Comparison of ENCODE assay signal across 2 cellular contexts in the genomic region with DNA sequence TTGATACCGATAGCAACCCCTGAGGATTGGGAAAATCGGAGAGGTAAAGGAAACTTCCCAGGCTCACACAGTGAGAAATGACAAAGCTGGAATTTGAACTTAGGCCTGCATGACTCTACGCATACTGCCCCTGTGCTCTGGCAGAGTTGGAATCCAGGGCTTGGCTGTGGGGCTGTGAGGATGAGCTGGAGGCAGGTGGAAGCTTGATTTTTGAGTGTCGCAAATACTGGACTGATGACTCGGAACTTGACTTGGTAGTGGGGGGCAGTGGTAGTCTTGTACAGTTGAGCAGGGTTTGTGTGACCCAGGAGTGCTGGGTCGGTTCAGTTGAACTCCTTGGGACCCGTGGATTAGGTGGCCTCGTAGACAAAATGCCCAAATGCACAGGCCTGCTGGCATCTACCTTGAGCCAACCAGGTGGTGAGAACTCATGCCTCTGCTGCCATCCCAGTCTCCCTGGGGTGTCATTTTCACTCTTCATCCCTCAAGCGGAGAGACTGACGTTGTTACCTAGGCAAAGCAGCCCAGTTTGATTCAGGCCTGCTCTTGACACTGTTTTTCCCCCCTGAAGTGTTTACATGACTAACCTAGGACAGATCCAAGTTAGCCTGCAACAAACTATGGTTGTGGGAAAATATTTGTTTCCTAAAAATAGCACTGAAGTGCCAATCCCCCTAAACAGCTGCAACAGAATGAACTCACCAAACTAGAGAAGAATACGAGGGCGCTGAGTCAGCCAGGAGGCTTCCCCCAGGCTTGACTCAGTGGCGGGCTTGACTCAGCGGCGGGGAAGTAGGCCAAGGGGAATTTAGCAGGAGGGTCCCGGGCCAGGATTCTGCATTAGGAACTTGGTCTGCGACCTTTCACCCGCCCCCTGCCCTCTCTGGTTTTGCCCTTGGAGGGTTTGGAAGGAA.
A peak's percentile ranks its signal among the peaks of the same experiment; 100 is the strongest.
TF ChIP-seq lines count a peak whose summit lies in the region.

No MANE protein-coding gene starts in this region.

TF ChIP-seq in GM23338, 12 proteins besides CTCF, POLR2A, EP300 and RAD21 (continued from another document and continues in another):
- TF ChIP-seq, protein P1, sequence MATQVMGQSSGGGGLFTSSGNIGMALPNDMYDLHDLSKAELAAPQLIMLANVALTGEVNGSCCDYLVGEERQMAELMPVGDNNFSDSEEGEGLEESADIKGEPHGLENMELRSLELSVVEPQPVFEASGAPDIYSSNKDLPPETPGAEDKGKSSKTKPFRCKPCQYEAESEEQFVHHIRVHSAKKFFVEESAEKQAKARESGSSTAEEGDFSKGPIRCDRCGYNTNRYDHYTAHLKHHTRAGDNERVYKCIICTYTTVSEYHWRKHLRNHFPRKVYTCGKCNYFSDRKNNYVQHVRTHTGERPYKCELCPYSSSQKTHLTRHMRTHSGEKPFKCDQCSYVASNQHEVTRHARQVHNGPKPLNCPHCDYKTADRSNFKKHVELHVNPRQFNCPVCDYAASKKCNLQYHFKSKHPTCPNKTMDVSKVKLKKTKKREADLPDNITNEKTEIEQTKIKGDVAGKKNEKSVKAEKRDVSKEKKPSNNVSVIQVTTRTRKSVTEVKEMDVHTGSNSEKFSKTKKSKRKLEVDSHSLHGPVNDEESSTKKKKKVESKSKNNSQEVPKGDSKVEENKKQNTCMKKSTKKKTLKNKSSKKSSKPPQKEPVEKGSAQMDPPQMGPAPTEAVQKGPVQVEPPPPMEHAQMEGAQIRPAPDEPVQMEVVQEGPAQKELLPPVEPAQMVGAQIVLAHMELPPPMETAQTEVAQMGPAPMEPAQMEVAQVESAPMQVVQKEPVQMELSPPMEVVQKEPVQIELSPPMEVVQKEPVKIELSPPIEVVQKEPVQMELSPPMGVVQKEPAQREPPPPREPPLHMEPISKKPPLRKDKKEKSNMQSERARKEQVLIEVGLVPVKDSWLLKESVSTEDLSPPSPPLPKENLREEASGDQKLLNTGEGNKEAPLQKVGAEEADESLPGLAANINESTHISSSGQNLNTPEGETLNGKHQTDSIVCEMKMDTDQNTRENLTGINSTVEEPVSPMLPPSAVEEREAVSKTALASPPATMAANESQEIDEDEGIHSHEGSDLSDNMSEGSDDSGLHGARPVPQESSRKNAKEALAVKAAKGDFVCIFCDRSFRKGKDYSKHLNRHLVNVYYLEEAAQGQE (IDR thresholded peaks at IDR 0.05; ENCODE audit: unreplicated experiment): no peak
- TF ChIP-seq, protein P2, sequence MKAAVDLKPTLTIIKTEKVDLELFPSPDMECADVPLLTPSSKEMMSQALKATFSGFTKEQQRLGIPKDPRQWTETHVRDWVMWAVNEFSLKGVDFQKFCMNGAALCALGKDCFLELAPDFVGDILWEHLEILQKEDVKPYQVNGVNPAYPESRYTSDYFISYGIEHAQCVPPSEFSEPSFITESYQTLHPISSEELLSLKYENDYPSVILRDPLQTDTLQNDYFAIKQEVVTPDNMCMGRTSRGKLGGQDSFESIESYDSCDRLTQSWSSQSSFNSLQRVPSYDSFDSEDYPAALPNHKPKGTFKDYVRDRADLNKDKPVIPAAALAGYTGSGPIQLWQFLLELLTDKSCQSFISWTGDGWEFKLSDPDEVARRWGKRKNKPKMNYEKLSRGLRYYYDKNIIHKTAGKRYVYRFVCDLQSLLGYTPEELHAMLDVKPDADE (IDR thresholded peaks at IDR 0.05): no peak
- TF ChIP-seq ZNF331 (CRISPR knock-in tag; IDR thresholded peaks at IDR 0.05; ENCODE audit: low read depth) (no peak), EZH2phosphoT487 (IDR thresholded peaks at IDR 0.05; ENCODE audit: unreplicated experiment) (no peak), STAT1 (IDR thresholded peaks at IDR 0.05; ENCODE audit: unreplicated experiment) (no peak)
- TF ChIP-seq, protein P3, sequence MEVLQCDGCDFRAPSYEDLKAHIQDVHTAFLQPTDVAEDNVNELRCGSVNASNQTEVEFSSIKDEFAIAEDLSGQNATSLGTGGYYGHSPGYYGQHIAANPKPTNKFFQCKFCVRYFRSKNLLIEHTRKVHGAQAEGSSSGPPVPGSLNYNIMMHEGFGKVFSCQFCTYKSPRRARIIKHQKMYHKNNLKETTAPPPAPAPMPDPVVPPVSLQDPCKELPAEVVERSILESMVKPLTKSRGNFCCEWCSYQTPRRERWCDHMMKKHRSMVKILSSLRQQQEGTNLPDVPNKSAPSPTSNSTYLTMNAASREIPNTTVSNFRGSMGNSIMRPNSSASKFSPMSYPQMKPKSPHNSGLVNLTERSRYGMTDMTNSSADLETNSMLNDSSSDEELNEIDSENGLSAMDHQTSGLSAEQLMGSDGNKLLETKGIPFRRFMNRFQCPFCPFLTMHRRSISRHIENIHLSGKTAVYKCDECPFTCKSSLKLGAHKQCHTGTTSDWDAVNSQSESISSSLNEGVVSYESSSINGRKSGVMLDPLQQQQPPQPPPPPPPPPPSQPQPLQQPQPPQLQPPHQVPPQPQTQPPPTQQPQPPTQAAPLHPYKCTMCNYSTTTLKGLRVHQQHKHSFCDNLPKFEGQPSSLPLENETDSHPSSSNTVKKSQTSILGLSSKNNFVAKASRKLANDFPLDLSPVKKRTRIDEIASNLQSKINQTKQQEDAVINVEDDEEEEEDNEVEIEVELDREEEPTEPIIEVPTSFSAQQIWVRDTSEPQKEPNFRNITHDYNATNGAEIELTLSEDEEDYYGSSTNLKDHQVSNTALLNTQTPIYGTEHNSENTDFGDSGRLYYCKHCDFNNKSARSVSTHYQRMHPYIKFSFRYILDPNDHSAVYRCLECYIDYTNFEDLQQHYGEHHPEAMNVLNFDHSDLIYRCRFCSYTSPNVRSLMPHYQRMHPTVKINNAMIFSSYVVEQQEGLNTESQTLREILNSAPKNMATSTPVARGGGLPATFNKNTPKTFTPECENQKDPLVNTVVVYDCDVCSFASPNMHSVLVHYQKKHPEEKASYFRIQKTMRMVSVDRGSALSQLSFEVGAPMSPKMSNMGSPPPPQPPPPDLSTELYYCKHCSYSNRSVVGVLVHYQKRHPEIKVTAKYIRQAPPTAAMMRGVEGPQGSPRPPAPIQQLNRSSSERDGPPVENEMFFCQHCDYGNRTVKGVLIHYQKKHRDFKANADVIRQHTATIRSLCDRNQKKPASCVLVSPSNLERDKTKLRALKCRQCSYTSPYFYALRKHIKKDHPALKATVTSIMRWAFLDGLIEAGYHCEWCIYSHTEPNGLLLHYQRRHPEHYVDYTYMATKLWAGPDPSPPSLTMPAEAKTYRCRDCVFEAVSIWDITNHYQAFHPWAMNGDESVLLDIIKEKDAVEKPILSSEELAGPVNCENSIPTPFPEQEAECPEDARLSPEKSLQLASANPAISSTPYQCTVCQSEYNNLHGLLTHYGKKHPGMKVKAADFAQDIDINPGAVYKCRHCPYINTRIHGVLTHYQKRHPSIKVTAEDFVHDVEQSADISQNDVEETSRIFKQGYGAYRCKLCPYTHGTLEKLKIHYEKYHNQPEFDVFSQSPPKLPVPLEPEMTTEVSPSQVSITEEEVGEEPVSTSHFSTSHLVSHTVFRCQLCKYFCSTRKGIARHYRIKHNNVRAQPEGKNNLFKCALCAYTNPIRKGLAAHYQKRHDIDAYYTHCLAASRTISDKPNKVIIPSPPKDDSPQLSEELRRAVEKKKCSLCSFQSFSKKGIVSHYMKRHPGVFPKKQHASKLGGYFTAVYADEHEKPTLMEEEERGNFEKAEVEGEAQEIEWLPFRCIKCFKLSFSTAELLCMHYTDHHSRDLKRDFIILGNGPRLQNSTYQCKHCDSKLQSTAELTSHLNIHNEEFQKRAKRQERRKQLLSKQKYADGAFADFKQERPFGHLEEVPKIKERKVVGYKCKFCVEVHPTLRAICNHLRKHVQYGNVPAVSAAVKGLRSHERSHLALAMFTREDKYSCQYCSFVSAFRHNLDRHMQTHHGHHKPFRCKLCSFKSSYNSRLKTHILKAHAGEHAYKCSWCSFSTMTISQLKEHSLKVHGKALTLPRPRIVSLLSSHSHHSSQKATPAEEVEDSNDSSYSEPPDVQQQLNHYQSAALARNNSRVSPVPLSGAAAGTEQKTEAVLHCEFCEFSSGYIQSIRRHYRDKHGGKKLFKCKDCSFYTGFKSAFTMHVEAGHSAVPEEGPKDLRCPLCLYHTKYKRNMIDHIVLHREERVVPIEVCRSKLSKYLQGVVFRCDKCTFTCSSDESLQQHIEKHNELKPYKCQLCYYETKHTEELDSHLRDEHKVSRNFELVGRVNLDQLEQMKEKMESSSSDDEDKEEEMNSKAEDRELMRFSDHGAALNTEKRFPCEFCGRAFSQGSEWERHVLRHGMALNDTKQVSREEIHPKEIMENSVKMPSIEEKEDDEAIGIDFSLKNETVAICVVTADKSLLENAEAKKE (CRISPR knock-in tag; IDR thresholded peaks at IDR 0.05): no peak

TF ChIP-seq in SK-N-SH, 30 proteins besides CTCF, POLR2A, EP300 and RAD21 (continued from another document):
- TF ChIP-seq, protein P4, sequence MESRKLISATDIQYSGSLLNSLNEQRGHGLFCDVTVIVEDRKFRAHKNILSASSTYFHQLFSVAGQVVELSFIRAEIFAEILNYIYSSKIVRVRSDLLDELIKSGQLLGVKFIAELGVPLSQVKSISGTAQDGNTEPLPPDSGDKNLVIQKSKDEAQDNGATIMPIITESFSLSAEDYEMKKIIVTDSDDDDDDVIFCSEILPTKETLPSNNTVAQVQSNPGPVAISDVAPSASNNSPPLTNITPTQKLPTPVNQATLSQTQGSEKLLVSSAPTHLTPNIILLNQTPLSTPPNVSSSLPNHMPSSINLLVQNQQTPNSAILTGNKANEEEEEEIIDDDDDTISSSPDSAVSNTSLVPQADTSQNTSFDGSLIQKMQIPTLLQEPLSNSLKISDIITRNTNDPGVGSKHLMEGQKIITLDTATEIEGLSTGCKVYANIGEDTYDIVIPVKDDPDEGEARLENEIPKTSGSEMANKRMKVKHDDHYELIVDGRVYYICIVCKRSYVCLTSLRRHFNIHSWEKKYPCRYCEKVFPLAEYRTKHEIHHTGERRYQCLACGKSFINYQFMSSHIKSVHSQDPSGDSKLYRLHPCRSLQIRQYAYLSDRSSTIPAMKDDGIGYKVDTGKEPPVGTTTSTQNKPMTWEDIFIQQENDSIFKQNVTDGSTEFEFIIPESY (IDR thresholded peaks at IDR 0.05; ENCODE audit: borderline replicate concordance, low read depth): peak; percentile 54; the same call in 1 of the 2 replicates
- TF ChIP-seq ELF1 (IDR thresholded peaks at IDR 0.05): no peak
- peak; percentile 73 for TF ChIP-seq NFIC (IDR thresholded peaks at IDR 0.05; ENCODE audit: borderline replicate concordance)
- TF ChIP-seq FOSL2 (IDR thresholded peaks at IDR 0.05; ENCODE audit: borderline replicate concordance, low read depth): peak; percentile 94
- TF ChIP-seq JUND (IDR thresholded peaks at IDR 0.05): peak; percentile 88
- TF ChIP-seq, protein P5, sequence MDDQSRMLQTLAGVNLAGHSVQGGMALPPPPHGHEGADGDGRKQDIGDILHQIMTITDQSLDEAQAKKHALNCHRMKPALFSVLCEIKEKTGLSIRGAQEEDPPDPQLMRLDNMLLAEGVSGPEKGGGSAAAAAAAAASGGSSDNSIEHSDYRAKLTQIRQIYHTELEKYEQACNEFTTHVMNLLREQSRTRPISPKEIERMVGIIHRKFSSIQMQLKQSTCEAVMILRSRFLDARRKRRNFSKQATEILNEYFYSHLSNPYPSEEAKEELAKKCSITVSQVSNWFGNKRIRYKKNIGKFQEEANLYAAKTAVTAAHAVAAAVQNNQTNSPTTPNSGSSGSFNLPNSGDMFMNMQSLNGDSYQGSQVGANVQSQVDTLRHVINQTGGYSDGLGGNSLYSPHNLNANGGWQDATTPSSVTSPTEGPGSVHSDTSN (IDR thresholded peaks at IDR 0.05): peak; percentile 42; the same call in 1 of the 2 replicates
- no peak for TF ChIP-seq GABPA (IDR thresholded peaks at IDR 0.05; ENCODE audit: low read depth)
- TF ChIP-seq, protein P6, sequence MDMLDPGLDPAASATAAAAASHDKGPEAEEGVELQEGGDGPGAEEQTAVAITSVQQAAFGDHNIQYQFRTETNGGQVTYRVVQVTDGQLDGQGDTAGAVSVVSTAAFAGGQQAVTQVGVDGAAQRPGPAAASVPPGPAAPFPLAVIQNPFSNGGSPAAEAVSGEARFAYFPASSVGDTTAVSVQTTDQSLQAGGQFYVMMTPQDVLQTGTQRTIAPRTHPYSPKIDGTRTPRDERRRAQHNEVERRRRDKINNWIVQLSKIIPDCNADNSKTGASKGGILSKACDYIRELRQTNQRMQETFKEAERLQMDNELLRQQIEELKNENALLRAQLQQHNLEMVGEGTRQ (IDR thresholded peaks at IDR 0.05; ENCODE audit: borderline replicate concordance, low read depth, low read length): no peak
- TF ChIP-seq TCF12 (IDR thresholded peaks at IDR 0.05): peak; percentile 88
- no peak for TF ChIP-seq TEAD4 (IDR thresholded peaks at IDR 0.05; ENCODE audit: borderline replicate concordance, insufficient read depth)
- no peak for TF ChIP-seq CHD2 (IDR thresholded peaks at IDR 0.05; ENCODE audit: low read length, partially characterized antibody)
- TF ChIP-seq FOXJ3 (CRISPR knock-in tag; IDR thresholded peaks at IDR 0.05): no peak
- TF ChIP-seq RXRA (IDR thresholded peaks at IDR 0.05; ENCODE audit: borderline replicate concordance, low read depth): peak; percentile 82; the same call in 1 of the 2 replicates
- no peak for TF ChIP-seq RFX5 (IDR thresholded peaks at IDR 0.05; ENCODE audit: low read length)
- no peak for TF ChIP-seq MXI1 (IDR thresholded peaks at IDR 0.05; ENCODE audit: low read depth, low read length)
- TF ChIP-seq MEF2A (IDR thresholded peaks at IDR 0.05; ENCODE audit: borderline replicate concordance, low read depth): peak; percentile 95
- no peak for TF ChIP-seq YY1 (IDR thresholded peaks at IDR 0.05; ENCODE audit: low read depth)
